Comparison of ENCODE assay signal across 26 cellular contexts in genomic region chr10:70352401-70353097, GRCh38. TPM values are rescaled to one million over a fixed set of nuclear protein-coding genes. Genes with fewer than 3 reads are reported as not detected.
A peak's percentile ranks its signal among the peaks of the same experiment; 100 is the strongest.
DNase-seq lines count a peak whose midpoint lies in the region; ATAC-seq, FAIRE-seq and TF ChIP-seq lines count a peak whose summit lies in the region.
"Had no signal": no experiment of that assay in that cellular context is flagged by ENCODE, and none has a peak within 500 bp of the region (broad histone marks: within the 10 kb centered on the region; RNA-seq: fewer than 3 reads in every experiment).

No MANE protein-coding gene starts in this region.

- H3K4me2 ChIP-seq in H1 (ENCODE audit: insufficient read depth in 1 of 2, low read depth in 2 of 2, low read length in 2 of 2) = no peak overlapping the region

- 77% methylated on average over 6 of the region's 6 CpGs; no CpG with 5 or more reads in 1 of the 2 experiments for WGBS in H1 (ENCODE audit: extremely low coverage in 1 of 2, insufficient coverage in 1 of 2, insufficient read length in 1 of 2, insufficient replicate concordance in 2 of 2, low coverage in 1 of 2, low lambda C conversion rate in 2 of 2, missing lambda C conversion rate in 1 of 2), 2 experiments

- TF ChIP-seq CTCF in HL-60 (IDR thresholded peaks at IDR 0.05; ENCODE audit: insufficient read depth, low read length) (no peak), H1 (IDR thresholded peaks at IDR 0.05; ENCODE audit: control extremely low read depth in 1 of 3, insufficient read depth in 1 of 3, low read depth in 1 of 3, low read length in 3 of 3) (no peak)

- H2AFZ ChIP-seq in H1 (ENCODE audit: low read length) = no peak overlapping the region

- H4K8ac ChIP-seq in H1 (ENCODE audit: extremely low read depth, insufficient read depth, low read length) = no peak overlapping the region

- no peak overlapping the region for H2BK20ac ChIP-seq in H1 (ENCODE audit: low read length)

- H3K14ac ChIP-seq in H1 (ENCODE audit: insufficient read length) = no peak overlapping the region

- no peak for ATAC-seq in activated CD4-positive, CD25-positive, alpha-beta regulatory T cell treated with anti-CD3 and anti-CD28 coated beads, Interleukin-2, amount 50 U/mL, for 24 hours
- ATAC-seq: activated CD8-positive, alpha-beta T cell treated with anti-CD3 and anti-CD28 coated beads for 36 hours; right cardiac atrium; stimulated activated naive B cell treated with anti-CD40 and anti-IgM and Interleukin-4, amounts not matched to agents 10 μg/mL and 1 μg/mL and 100 μg/mL, for 72 hours had no signal

- H3K4me3 ChIP-seq in HL-60 (replicated peaks; ENCODE audit: insufficient read depth, low read length) (no peak overlapping the region), H1 (ENCODE audit: extremely low read depth in 1 of 4, insufficient read depth in 2 of 4, low read depth in 3 of 4, low read length in 4 of 4) (no peak overlapping the region)
- H3K4me3 ChIP-seq: esophagus squamous epithelium, lower lobe of right lung, SJSA1, thoracic aorta had no signal

- peaks cover 0 to 11% of the 10 kb centered on the region in 2 experiments for H4K20me1 ChIP-seq in H1 (replicated peaks in 1 of 2; ENCODE audit: control insufficient read depth in 1 of 2, insufficient read depth in 2 of 2, low read length in 2 of 2)

- H2BK12ac ChIP-seq in H1 (ENCODE audit: low read depth, low read length) = no peak overlapping the region

- H3K4me1 ChIP-seq in H1 (replicated peaks in 1 of 4; ENCODE audit: control insufficient read depth in 3 of 4, insufficient read depth in 4 of 4, low read length in 3 of 4) = no peaks in the 10 kb centered on the region

- H2AK5ac ChIP-seq in H1 (ENCODE audit: low read depth, low read length) = no peak overlapping the region

- no peaks in the 10 kb centered on the region for H3K36me3 ChIP-seq in H1 (ENCODE audit: control insufficient read depth in 2 of 4, insufficient read depth in 4 of 4, low read length in 3 of 4)
- H3K36me3 ChIP-seq: esophagus squamous epithelium, lower lobe of right lung, SJSA1, thoracic aorta had no signal

- no peak overlapping the region for H4K5ac ChIP-seq in H1 (ENCODE audit: insufficient read length, low read depth, low read length)

- H3K27me3 ChIP-seq in HL-60 (ENCODE audit: insufficient read depth, poor library complexity, severe bottlenecking) (no peaks in the 10 kb centered on the region), H1 (replicated peaks in 1 of 4; ENCODE audit: control insufficient read depth in 3 of 4, extremely low read depth in 1 of 4, insufficient read depth in 3 of 4, low read length in 3 of 4) (no peaks in the 10 kb centered on the region)
- H3K27me3 ChIP-seq: esophagus squamous epithelium, SJSA1 had no signal

- no peaks in the 10 kb centered on the region for H3K23me2 ChIP-seq in H1 (ENCODE audit: low read depth, low read length)

- DNase-seq in HL-60 (ENCODE audit: low read depth in 1 of 2, low spot score in 1 of 2) (peak; percentile 43 to 66), NOMO-1 treated with DMSO at 0.1 percent for 48 hours (lab: John Stamatoyannopoulos, UW; ENCODE audit: unreplicated experiment) (peak; percentile 58), H1 (ENCODE audit: low read depth in 1 of 2, low spot score in 2 of 2) (no peak), renal cortical epithelial cell (ENCODE audit: low read depth) (peak; percentile 17), hippocampal formation (lab: John Stamatoyannopoulos, UW) (no peak), NCI-H1417 treated with DMSO at 0.1 percent for 48 hours (lab: John Stamatoyannopoulos, UW) (no peak)
- DNase-seq: activated CD4-positive, CD25-positive, alpha-beta regulatory T cell; activated CD8-positive, alpha-beta T cell treated with anti-CD3 and anti-CD28 coated beads for 36 hours; activated naive CD4-positive, alpha-beta T cell treated with Interleukin-2 at 50 U/mL for 16 hours; activated T-cell treated with anti-CD3 and anti-CD28 coated beads, Interleukin-2, amount 50 U/mL, for 1 hour; Calu3; effector memory CD4-positive, alpha-beta T cell; esophagus squamous epithelium; GOT3; head of caudate nucleus; lower lobe of right lung; NCI-H1048; NCI-H2029 treated with DMSO at 0.1 percent for 48 hours; NCI-H510A treated with DMSO at 0.1 percent for 48 hours; right cardiac atrium; stimulated activated naive B cell treated with anti-CD40 and anti-IgM and Interleukin-4, amounts not matched to agents 10 μg/mL and 1 μg/mL and 100 μg/mL, for 72 hours; T-helper 9 cell had no signal

- TF ChIP-seq POLR2A in H1 (IDR thresholded peaks at IDR 0.05; ENCODE audit: control extremely low read depth in 1 of 2, low read depth in 2 of 2, low read length in 2 of 2) = no peak

- no peak for TF ChIP-seq EP300 in H1 (IDR thresholded peaks at IDR 0.05; ENCODE audit: borderline replicate concordance in 1 of 2, low read depth in 2 of 2, low read length in 2 of 2)

- 0 out of 2 replicates have a peak overlapping the region, but pooled peaks have one; percentile 5 for H3K27ac ChIP-seq in HL-60 (replicated peaks)
- no peak overlapping the region for H3K27ac ChIP-seq in H1 (ENCODE audit: low read depth, low read length)
- H3K27ac ChIP-seq: esophagus squamous epithelium, lower lobe of right lung, SJSA1, thoracic aorta had no signal

- TF ChIP-seq RAD21 in H1 (IDR thresholded peaks at IDR 0.05 in 1 of 2, conservative IDR thresholded peaks at IDR 0.05 in 1 of 2; ENCODE audit: low read depth in 2 of 2, low read length in 2 of 2) = no peak

- CTCF ChIA-PET in H1 (lab: Charles Lee; ENCODE audit: partially characterized antibody) = interaction anchor here (0.7 to 18.1 kb wide), 8 partner anchors 13 to 153 kb away, joined by 3 to 329 read pairs (median 11); no protein-coding TSS in a partner anchor

- FAIRE-seq in H1 (lab: Jason Lieb, UNC) = no peak
- FAIRE-seq: astrocyte had no signal

- H3K79me1 ChIP-seq in H1 (ENCODE audit: low read depth, low read length) = no peaks in the 10 kb centered on the region; the same call in none of the 2 replicates

- H2BK120ac ChIP-seq in H1 (replicated peaks; ENCODE audit: low read depth, low read length) = no peak overlapping the region

- POLR2A ChIA-PET in H1 (lab: Charles Lee; ENCODE audit: partially characterized antibody) = interaction anchor here (1.4 kb wide), 1 partner anchor 12 kb away, joined by 4 read pairs; no protein-coding TSS in a partner anchor

- no peak overlapping the region for H4K91ac ChIP-seq in H1 (replicated peaks; ENCODE audit: insufficient read length, low read length)

- no peak overlapping the region for H3K4ac ChIP-seq in H1 (replicated peaks; ENCODE audit: insufficient read length, low read depth, low read length)

- H3K23ac ChIP-seq in H1 (ENCODE audit: insufficient read length) = no peak overlapping the region

- no peak overlapping the region for H2BK15ac ChIP-seq in H1 (ENCODE audit: low read length)

- no peaks in the 10 kb centered on the region for H3K9me3 ChIP-seq in H1 (ENCODE audit: insufficient read depth in 2 of 2, low read depth in 1 of 2, low read length in 1 of 2)
- H3K9me3 ChIP-seq: esophagus squamous epithelium, lower lobe of right lung, SJSA1, thoracic aorta had no signal

- H3K9ac ChIP-seq in H1 (replicated peaks in 1 of 4; ENCODE audit: extremely low read depth in 1 of 4, low read depth in 3 of 4, low read length in 3 of 4) = no peak overlapping the region

- H3K56ac ChIP-seq in H1 (replicated peaks; ENCODE audit: insufficient read length, low read depth, low read length) = no peak overlapping the region

- H2BK5ac ChIP-seq in H1 (ENCODE audit: low read depth, low read length) = no peak overlapping the region

- H3K79me2 ChIP-seq in H1 (ENCODE audit: control insufficient read depth in 1 of 2, insufficient read depth in 2 of 2, low read length in 2 of 2) = no peaks in the 10 kb centered on the region

- H3K18ac ChIP-seq in H1 (ENCODE audit: extremely low read depth, low read length) = no peak overlapping the region

TF ChIP-seq in H1, 55 proteins besides CTCF, POLR2A, EP300 and RAD21 (continues in another document):
- TF ChIP-seq HDAC2 (IDR thresholded peaks at IDR 0.05; ENCODE audit: borderline replicate concordance in 1 of 2, low read depth in 2 of 2, low read length in 2 of 2) = no peak
- TF ChIP-seq SP2 (IDR thresholded peaks at IDR 0.05; ENCODE audit: low read length) = no peak
- no peak for TF ChIP-seq CTBP2 (IDR thresholded peaks at IDR 0.05; ENCODE audit: borderline replicate concordance, insufficient read depth, insufficient read length, low read length)
- no peak for TF ChIP-seq EGR1 (IDR thresholded peaks at IDR 0.05; ENCODE audit: borderline replicate concordance, low read depth, low read length)
- no peak for TF ChIP-seq CBX5 (IDR thresholded peaks at IDR 0.05; ENCODE audit: low read depth, low read length)

RNA-seq across cellular contexts. Expression of gene LRRC20, which starts 29.9 kb away (rescaled TPM):
- 25.2 and 27.1 TPM in 2 replicates for total RNA-seq in H1 (2021; fragmentation: NEBNext Ultra II Directional; extraction: Animal tissue kit (Norgen Biotek cat#: 25700))
- 44.5 and 60.2 TPM in 2 replicates for polyA plus RNA-seq in H1 (2011; rRNA removed)
- polyA plus RNA-seq in H1 (2011; cell fraction: cytosol; rRNA removed) = 53.4 TPM
- polyA plus RNA-seq in H1 (2011; cell fraction: nucleus; rRNA removed) = 53.4 TPM
- polyA plus RNA-seq in H1 (2012, experiment 1 of 2) = 16.3 to 31.8 TPM (median 25.4 TPM) in 4 replicates
- polyA plus RNA-seq in H1 (2012, experiment 2 of 2) = 30.6 TPM
- polyA plus RNA-seq in H1 (2013, experiment 1 of 2) = 20.2 TPM
- 21.7 TPM for polyA plus RNA-seq in H1 (2013, experiment 2 of 2)
- polyA minus RNA-seq in H1 (2011; rRNA and poly(A)+ RNA removed) = 40.6 and 44.5 TPM in 2 replicates
- polyA minus RNA-seq in H1 (2011; cell fraction: cytosol; rRNA and poly(A)+ RNA removed) = 12.9 TPM
- 17.2 TPM for polyA minus RNA-seq in H1 (2011; cell fraction: nucleus; rRNA and poly(A)+ RNA removed)
- total RNA-seq in renal cortical epithelial cell = 27.4 and 41.8 TPM in 2 replicates

RNA-seq across cellular contexts. Expression of gene EIF4EBP2, which starts 51.4 kb away (rescaled TPM):
- 138 and 144 TPM in 2 replicates for total RNA-seq in H1 (2021; fragmentation: NEBNext Ultra II Directional; extraction: Animal tissue kit (Norgen Biotek cat#: 25700))
- polyA plus RNA-seq in H1 (2011; rRNA removed) = 39.8 and 55.3 TPM in 2 replicates
- polyA plus RNA-seq in H1 (2011; cell fraction: cytosol; rRNA removed) = 52.3 TPM
- polyA plus RNA-seq in H1 (2011; cell fraction: nucleus; rRNA removed) = 21.0 TPM
- 53.7 to 103 TPM (median 70.1 TPM) in 4 replicates for polyA plus RNA-seq in H1 (2012, experiment 1 of 2)
- polyA plus RNA-seq in H1 (2012, experiment 2 of 2) = 48.9 TPM
- 91.9 TPM for polyA plus RNA-seq in H1 (2013, experiment 1 of 2)
- polyA plus RNA-seq in H1 (2013, experiment 2 of 2) = 93.4 TPM
- polyA minus RNA-seq in H1 (2011; rRNA and poly(A)+ RNA removed) = 97.9 and 109 TPM in 2 replicates
- 67.6 TPM for polyA minus RNA-seq in H1 (2011; cell fraction: cytosol; rRNA and poly(A)+ RNA removed)
- 38.6 TPM for polyA minus RNA-seq in H1 (2011; cell fraction: nucleus; rRNA and poly(A)+ RNA removed)
- 30.9 and 61.1 TPM in 2 replicates for total RNA-seq in renal cortical epithelial cell

Comparison
In these comparisons a context has a peak if more than half of its experiments do, and no peak if none do; other contexts are left out.
1. DNase-seq: peak in HL-60 (2 of 2), NOMO-1 treated with DMSO at 0.1 percent for 48 hours (single experiment) and renal cortical epithelial cell (single experiment); none in H1 (0 of 2), hippocampal formation (0 of 2) and NCI-H1417 treated with DMSO at 0.1 percent for 48 hours (single experiment).